In the genomic region with DNA sequence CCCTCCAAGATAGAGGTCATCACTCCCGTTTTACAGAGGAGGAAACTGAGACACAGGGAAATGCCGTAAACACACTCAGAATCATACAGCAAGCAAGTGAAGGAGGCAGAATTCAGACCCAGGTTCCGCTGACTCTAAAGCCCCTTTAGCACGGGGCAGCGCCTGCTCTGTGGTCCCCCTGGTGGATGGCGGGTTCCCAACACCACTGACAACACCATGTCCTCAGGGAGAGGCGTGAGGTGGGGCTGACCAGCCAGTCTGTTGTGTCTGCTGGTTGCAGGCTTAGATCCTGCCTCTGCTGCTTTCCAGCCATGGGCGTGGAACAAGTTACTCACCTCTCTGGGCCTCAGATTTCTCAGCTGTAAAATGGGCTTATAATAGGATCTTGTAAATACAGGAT, we compare ENCODE assay signal across 9 cellular contexts.
DNase-seq lines count a peak whose midpoint lies in the region; ATAC-seq and TF ChIP-seq lines count a peak whose summit lies in the region.
"Had no signal": no experiment of that assay in that cellular context is flagged by ENCODE, and none has a peak within 500 bp of the region (broad histone marks: within the 10 kb centered on the region; RNA-seq: fewer than 3 reads in every experiment).

No MANE protein-coding gene starts in this region.

- H3K36me3 ChIP-seq in colonic mucosa (no peaks in the 10 kb centered on the region), neural cell (ENCODE audit: insufficient read depth, low read length) (no peaks in the 10 kb centered on the region)
- H3K36me3 ChIP-seq: neutrophil had no signal

- H3K9me2 ChIP-seq in neural cell (ENCODE audit: insufficient read depth, low read length), result no peaks in the 10 kb centered on the region

- no peaks in the 10 kb centered on the region for H3F3A ChIP-seq in neural cell (ENCODE audit: insufficient read depth, low read length, poor library complexity, severe bottlenecking)

- no peak for TF ChIP-seq EP300 in neural cell (conservative IDR thresholded peaks at IDR 0.05; ENCODE audit: poor library complexity, severe bottlenecking)

- H3K27ac ChIP-seq in colonic mucosa (no peak overlapping the region), neural cell (ENCODE audit: low read length) (no peak overlapping the region)
- H3K27ac ChIP-seq: neutrophil had no signal

- H3K27me3 ChIP-seq in colonic mucosa, result no peaks in the 10 kb centered on the region
- no peaks in the 10 kb centered on the region for H3K27me3 ChIP-seq in neural cell (ENCODE audit: insufficient read depth, low read depth, low read length)

- no peak for ATAC-seq in HG02678 (IDR thresholded peaks at IDR 0.05; ENCODE audit: unreplicated experiment)
- ATAC-seq in HG03460 (IDR thresholded peaks at IDR 0.05; ENCODE audit: unreplicated experiment), result no peak
- ATAC-seq in GM19023 (IDR thresholded peaks at IDR 0.05; ENCODE audit: unreplicated experiment), result no peak
- ATAC-seq in GM18861 (IDR thresholded peaks at IDR 0.05; ENCODE audit: unreplicated experiment), result no peak

- no peak for TF ChIP-seq RAD21 in neural cell (conservative IDR thresholded peaks at IDR 0.05)

- intact Hi-C loops in colonic mucosa (cut with DNase I), result no loop called here

- no peaks in the 10 kb centered on the region for H4K20me1 ChIP-seq in neural cell (ENCODE audit: insufficient read depth)

- no peaks in the 10 kb centered on the region for H3K9me3 ChIP-seq in colonic mucosa
- H3K9me3 ChIP-seq in neural cell (ENCODE audit: low read length), result no peaks in the 10 kb centered on the region
- H3K9me3 ChIP-seq: neutrophil had no signal

- H3K9ac ChIP-seq in colonic mucosa (ENCODE audit: low read depth in 2 of 2, low read length in 2 of 2) (no peak overlapping the region), neural cell (ENCODE audit: low read length) (no peak overlapping the region)

- peak; percentile 67 for TF ChIP-seq CTCF in GM12864 (IDR thresholded peaks at IDR 0.05; ENCODE audit: low read depth, low read length, missing control alignments)
- peak; percentile 36 for TF ChIP-seq CTCF in colonic mucosa (IDR thresholded peaks at IDR 0.05)
- TF ChIP-seq CTCF in neural cell (IDR thresholded peaks at IDR 0.05; ENCODE audit: poor library complexity, severe bottlenecking), result peak; percentile 37

- H3K4me1 ChIP-seq in colonic mucosa, result no peaks in the 10 kb centered on the region

- no peak overlapping the region for H3K4me2 ChIP-seq in neural cell (ENCODE audit: low read length)

- no peak overlapping the region for H2AFZ ChIP-seq in neural cell (ENCODE audit: low read depth, low read length)

- no peaks in the 10 kb centered on the region for H3K79me2 ChIP-seq in neural cell (replicated peaks; ENCODE audit: insufficient read depth, low read length)

- H3K4me3 ChIP-seq in GM12864 (ENCODE audit: low read depth, low read length) (no peak overlapping the region), colonic mucosa (no peak overlapping the region), neural cell (ENCODE audit: low read length) (no peak overlapping the region)

- DNase-seq in GM12864 (ENCODE audit: low read depth), result no peak
- DNase-seq in NAMALWA (ENCODE audit: low spot score), result peak; percentile 53
- DNase-seq in colonic mucosa, result no peak

TF ChIP-seq in neural cell, 6 proteins besides CTCF, POLR2A, EP300 and RAD21:
- TF ChIP-seq SMC3 (conservative IDR thresholded peaks at IDR 0.05; ENCODE audit: poor library complexity), result peak; percentile 30
- TF ChIP-seq EZH2 (IDR thresholded peaks at IDR 0.05; ENCODE audit: borderline replicate concordance, insufficient read depth, low read length, poor library complexity, severe bottlenecking), result no peak
TF ChIP-seq in neural cell: peak in this region for 1.
